ENCODE assay signal across 20 cellular contexts in genomic region chr22:44999687-45000086, GRCh38. TPM values are rescaled to one million over a fixed set of nuclear protein-coding genes. Genes with fewer than 3 reads are reported as not detected.
"Had no signal": no experiment of that assay in that cellular context is flagged by ENCODE, and none has a peak within 500 bp of the region (broad histone marks: within the 10 kb centered on the region; RNA-seq: fewer than 3 reads in every experiment).

No MANE protein-coding gene starts in this region.

- H3K4me1 ChIP-seq: gastrocnemius medialis, thyroid gland had no signal

- H3K9me3 Mint-ChIP-seq: activated CD4-positive, alpha-beta memory T cell treated with anti-CD3 and anti-CD28 coated beads, Interleukin-2, amount 10 ng/mL, durations not matched to agents 7 days and 5 days; central memory CD8-positive, alpha-beta T cell; immature natural killer cell had no signal

- H3K27ac ChIP-seq: brain microvascular endothelial cell, coronary artery, gastrocnemius medialis, heart left ventricle, left ventricle myocardium inferior, prostate gland, right atrium auricular region, thyroid gland had no signal

- H3K4me3 Mint-ChIP-seq: activated CD4-positive, alpha-beta memory T cell treated with anti-CD3 and anti-CD28 coated beads, Interleukin-2, amount 10 ng/mL, durations not matched to agents 7 days and 5 days; activated CD8-positive, alpha-beta memory T cell treated with anti-CD3 and anti-CD28 coated beads, Interleukin-2, amount 10 ng/mL, durations not matched to agents 7 days and 5 days; central memory CD8-positive, alpha-beta T cell; immature natural killer cell had no signal

- DNase-seq: activated CD4-positive, alpha-beta memory T cell treated with anti-CD3 and anti-CD28 coated beads, Interleukin-2, amount 10 ng/mL, durations not matched to agents 7 days and 5 days; activated CD4-positive, alpha-beta T cell treated with anti-CD3 and anti-CD28 coated beads for 48 hours; activated CD4-positive, CD25-positive, alpha-beta regulatory T cell; activated CD8-positive, alpha-beta memory T cell treated with anti-CD3 and anti-CD28 coated beads, Interleukin-2, amount 10 ng/mL, durations not matched to agents 7 days and 5 days; activated naive CD4-positive, alpha-beta T cell; brain microvascular endothelial cell; gastrocnemius medialis; heart left ventricle; immature natural killer cell; kidney glomerular epithelial cell; left ventricle myocardium inferior; mammary epithelial cell; stimulated activated CD4-positive, alpha-beta T cell treated with anti-CD3 and anti-CD28 coated beads, Interleukin-2, amount 100 ng/mL, for 24 hours; stimulated activated naive CD4-positive, alpha-beta T cell treated with Interleukin-2 at 50 U/mL for 16 hours; thyroid gland had no signal

- H3K36me3 Mint-ChIP-seq: activated CD8-positive, alpha-beta memory T cell treated with anti-CD3 and anti-CD28 coated beads, Interleukin-2, amount 10 ng/mL, durations not matched to agents 7 days and 5 days; immature natural killer cell had no signal

- H3K27me3 ChIP-seq: right atrium auricular region, thyroid gland had no signal

- H3K9me3 ChIP-seq: gastrocnemius medialis, heart left ventricle, left ventricle myocardium inferior, prostate gland, right atrium auricular region, thyroid gland had no signal

- H3K27ac Mint-ChIP-seq: activated CD4-positive, alpha-beta memory T cell treated with anti-CD3 and anti-CD28 coated beads, Interleukin-2, amount 10 ng/mL, durations not matched to agents 7 days and 5 days; activated CD8-positive, alpha-beta memory T cell treated with anti-CD3 and anti-CD28 coated beads, Interleukin-2, amount 10 ng/mL, durations not matched to agents 7 days and 5 days; immature natural killer cell had no signal

- H3K36me3 ChIP-seq: brain microvascular endothelial cell, gastrocnemius medialis, heart left ventricle, left ventricle myocardium inferior, prostate gland, right atrium auricular region, thyroid gland had no signal

- H3K4me3 ChIP-seq: coronary artery, gastrocnemius medialis, heart left ventricle, left ventricle myocardium inferior, prostate gland, right atrium auricular region, thyroid gland had no signal

- H3K4me1 Mint-ChIP-seq: activated CD4-positive, alpha-beta memory T cell treated with anti-CD3 and anti-CD28 coated beads, Interleukin-2, amount 10 ng/mL, durations not matched to agents 7 days and 5 days; activated CD8-positive, alpha-beta memory T cell treated with anti-CD3 and anti-CD28 coated beads, Interleukin-2, amount 10 ng/mL, durations not matched to agents 7 days and 5 days; central memory CD8-positive, alpha-beta T cell; immature natural killer cell had no signal

RNA-seq across cellular contexts. Expression of gene PHF21B, which starts 10.1 kb away (rescaled TPM):
- total RNA-seq: activated CD4-positive, alpha-beta memory T cell treated with anti-CD3 and anti-CD28 coated beads, Interleukin-2, amount 10 ng/mL, durations not matched to agents 7 days and 5 days; T-helper 2 cell treated with Interferon-gamma antibody and Interleukin-4, amounts not matched to agents 100 ng/mL and 5 ng/mL, for 36 hours had no signal
